ENCODE assay signal across 18 cellular contexts in genomic region chr7:78224923-78225322, GRCh38.
DNase-seq lines count a peak whose midpoint lies in the region; ATAC-seq and TF ChIP-seq lines count a peak whose summit lies in the region.
"Had no signal": no experiment of that assay in that cellular context is flagged by ENCODE, and none has a peak within 500 bp of the region (broad histone marks: within the 10 kb centered on the region; RNA-seq: fewer than 3 reads in every experiment).

No MANE protein-coding gene starts in this region.

- DNase-seq in GM03348 (ENCODE audit: low spot score) (peak; percentile 7), NCI-H226 (peak; percentile 10), coronary artery (ENCODE audit: low spot score) (no peak), renal cortical epithelial cell (ENCODE audit: low read depth) (peak; percentile 25), putamen (ENCODE audit: low spot score) (no peak), left ventricle myocardium superior (no peak), NCI-H2029 treated with DMSO at 0.1 percent for 48 hours (lab: John Stamatoyannopoulos, UW) (no peak), HK-2 (ENCODE audit: unreplicated experiment) (no peak)
- DNase-seq: CD4-positive, CD25-positive, alpha-beta regulatory T cell; COR-L47; GDM1; KG1; NCI-H1417 treated with DMSO at 0.1 percent for 48 hours; NCI-H1930; NCI-H526 had no signal

- H3K27ac ChIP-seq in coronary artery: peak overlapping the region; percentile 32 to 61
- H3K27ac ChIP-seq: SJSA1 had no signal

- H3K4me3 ChIP-seq in coronary artery: no peak overlapping the region
- H3K4me3 ChIP-seq: GM23338, SJSA1 had no signal

- no peak for TF ChIP-seq CTCF in coronary artery (IDR thresholded peaks at IDR 0.05)

- intact Hi-C loops in left ventricle myocardium superior (cut with micrococcal nuclease): no loop called here

- no peak for ATAC-seq in left ventricle myocardium superior
- ATAC-seq: GM23338, HepG2 had no signal

Comparison
In these comparisons a context has a peak if more than half of its experiments do, and no peak if none do; other contexts are left out.
1. DNase-seq: peak in GM03348 (single experiment), NCI-H226 (single experiment) and renal cortical epithelial cell (single experiment); none in coronary artery (single experiment), putamen (single experiment), left ventricle myocardium superior (single experiment), NCI-H2029 treated with DMSO at 0.1 percent for 48 hours (single experiment) and HK-2 (single experiment).